Comparison of ENCODE assay signal across 20 cellular contexts in genomic region chr5:167633114-167633513, GRCh38.
"Had no signal": no experiment of that assay in that cellular context is flagged by ENCODE, and none has a peak within 500 bp of the region (broad histone marks: within the 10 kb centered on the region; RNA-seq: fewer than 3 reads in every experiment).

No MANE protein-coding gene starts in this region.

- H3K9me3 ChIP-seq: lower lobe of right lung, prostate gland, right atrium auricular region, stomach, vagina had no signal

- H3K27ac ChIP-seq: lower lobe of right lung, prostate gland, right atrium auricular region, skin epidermis, stomach, vagina, VCaP had no signal

- H3K27me3 ChIP-seq: right atrium auricular region, stomach, vagina had no signal

- H3K4me3 ChIP-seq: lower lobe of right lung, prostate gland, right atrium auricular region, skin epidermis, stomach, vagina had no signal

- ATAC-seq: activated T-cell treated with anti-CD3 and anti-CD28 coated beads, Interleukin-2, amount 50 U/mL, for 72 hours; left colon; lower lobe of right lung; stimulated activated effector memory CD8-positive, alpha-beta T cell treated with anti-CD3 and anti-CD28 coated beads, Interleukin-12 subunit alpha, Interleukin-12 subunit beta, amount 100 ng/mL, for 72 hours had no signal

- H3K36me3 ChIP-seq: lower lobe of right lung, prostate gland, right atrium auricular region, stomach, vagina had no signal

- H3K4me1 ChIP-seq: prostate gland, right atrium auricular region, stomach, vagina had no signal

- DNase-seq: activated CD4-positive, alpha-beta T cell treated with anti-CD3 and anti-CD28 coated beads, Interleukin-2, amount 50 U/mL, for 1 hour; activated CD4-positive, CD25-positive, alpha-beta regulatory T cell treated with anti-CD3 and anti-CD28 coated beads, Interleukin-2, amount 50 U/mL, for 72 hours; activated CD8-positive, alpha-beta memory T cell treated with anti-CD3 and anti-CD28 coated beads, Interleukin-2, amount 50 U/mL, for 4 hours; activated T-cell treated with anti-CD3 and anti-CD28 coated beads, Interleukin-2, amount 50 U/mL, for 72 hours; amygdala; effector CD8-positive, alpha-beta T cell; glutamatergic neuron; hippocampal formation; left colon; lower lobe of right lung; stimulated activated CD4-positive, alpha-beta T cell treated with anti-CD3 and anti-CD28 coated beads, Interleukin-15, amount 100 ng/mL, for 24 hours; stimulated activated CD4-positive, alpha-beta T cell treated with anti-CD3 and anti-CD28 coated beads, Interleukin-4, amount 100 ng/mL, for 1 hour; stomach; T-helper 2 cell had no signal
